In genomic region chr15:99594916-99595315, GRCh38 we compare ENCODE assay signal across 9 cellular contexts.
"Had no signal": no experiment of that assay in that cellular context is flagged by ENCODE, and none has a peak within 500 bp of the region (broad histone marks: within the 10 kb centered on the region; RNA-seq: fewer than 3 reads in every experiment).

No MANE protein-coding gene starts in this region.

- H3K27me3 Mint-ChIP-seq: IgD-negative memory B cell had no signal

- H3K9me3 Mint-ChIP-seq: HFFc6 had no signal

- H3K27ac Mint-ChIP-seq: HFFc6 had no signal

- FAIRE-seq: HTR-8/SVneo had no signal

- H3K9me3 ChIP-seq: HAP-1 had no signal

- H3K9ac ChIP-seq: GM23248 had no signal

- DNase-seq: GM23248, GOT3, H7, HFFc6, KBM-7 had no signal

- H3K4me3 ChIP-seq: GM23248, HAP-1 had no signal

- H2AFZ ChIP-seq: GM23248 had no signal

- H3K27ac ChIP-seq: GM23248 had no signal

- ATAC-seq: HCT116 had no signal

- H3K36me3 ChIP-seq: HAP-1 had no signal

- H3K4me3 Mint-ChIP-seq: HFFc6 had no signal
